ENCODE assay signal across 9 cellular contexts in genomic region chr3:107065094-107065861, GRCh38.
DNase-seq lines count a peak whose midpoint lies in the region; ATAC-seq and TF ChIP-seq lines count a peak whose summit lies in the region.
"Had no signal": no experiment of that assay in that cellular context is flagged by ENCODE, and none has a peak within 500 bp of the region (broad histone marks: within the 10 kb centered on the region; RNA-seq: fewer than 3 reads in every experiment).

No MANE protein-coding gene starts in this region.

- CTCF ChIA-PET in activated CD4-positive, alpha-beta memory T cell treated with anti-CD3 and anti-CD28 coated beads for 36 hours (lab: Charles Lee), result interaction anchor here (0.6 to 1.4 kb wide), 10 partner anchors 10 to 1599 kb away, joined by 3 to 7 read pairs (median 3); no protein-coding TSS in a partner anchor
- CTCF ChIA-PET in activated CD4-positive, alpha-beta memory T cell treated with anti-CD3 and anti-CD28 coated beads, Interleukin-2, amount 10 ng/mL, durations not matched to agents 7 days and 5 days (lab: Charles Lee), result interaction anchor here (0.6 to 1.1 kb wide), 6 partner anchors 9 to 1548 kb away, joined by 3 to 5 read pairs (median 3); no protein-coding TSS in a partner anchor

- POLR2A ChIA-PET in activated CD4-positive, alpha-beta memory T cell treated with anti-CD3 and anti-CD28 coated beads for 36 hours (lab: Charles Lee), result no interaction called here
- POLR2A ChIA-PET in activated CD4-positive, alpha-beta memory T cell treated with anti-CD3 and anti-CD28 coated beads, Interleukin-2, amount 10 ng/mL, durations not matched to agents 7 days and 5 days (lab: Charles Lee), result interaction anchor here (0.6 kb wide), 1 partner anchor 1296 kb away, joined by 4 read pairs; no protein-coding TSS in a partner anchor

- no peak overlapping the region for H3K27ac Mint-ChIP-seq in activated CD4-positive, alpha-beta memory T cell treated with anti-CD3 and anti-CD28 coated beads for 36 hours
- no peak overlapping the region for H3K27ac Mint-ChIP-seq in activated CD4-positive, alpha-beta memory T cell treated with anti-CD3 and anti-CD28 coated beads, Interleukin-2, amount 10 ng/mL, durations not matched to agents 7 days and 5 days
- H3K27ac Mint-ChIP-seq in stimulated activated naive CD8-positive, alpha-beta T cell treated with anti-CD3 and anti-CD28 coated beads, Interleukin-15, Interleukin-2, amounts not matched to agents 100 ng/mL and 50 ng/mL, for 24 hours, result no peak overlapping the region

- DNase-seq in activated CD4-positive, alpha-beta memory T cell treated with anti-CD3 and anti-CD28 coated beads for 36 hours, result peak; percentile 20
- no peak for DNase-seq in activated CD4-positive, alpha-beta memory T cell treated with anti-CD3 and anti-CD28 coated beads, Interleukin-2, amount 10 ng/mL, durations not matched to agents 7 days and 5 days
- DNase-seq in RPMI7951 (ENCODE audit: low read depth) (peak; percentile 27), fibroblast of mammary gland (ENCODE audit: low read depth) (peak; percentile 16), Peyer's patch (no peak)
- DNase-seq in stimulated activated CD4-positive, alpha-beta T cell treated with anti-CD3 and anti-CD28 coated beads, Interleukin-2, amount 100 ng/mL, for 24 hours, result no peak

- H3K9me3 Mint-ChIP-seq in activated CD4-positive, alpha-beta memory T cell treated with anti-CD3 and anti-CD28 coated beads for 36 hours, result no peaks in the 10 kb centered on the region
- no peaks in the 10 kb centered on the region for H3K9me3 Mint-ChIP-seq in activated CD4-positive, alpha-beta memory T cell treated with anti-CD3 and anti-CD28 coated beads, Interleukin-2, amount 10 ng/mL, durations not matched to agents 7 days and 5 days
- H3K9me3 Mint-ChIP-seq in stimulated activated naive CD8-positive, alpha-beta T cell treated with anti-CD3 and anti-CD28 coated beads, Interleukin-15, Interleukin-2, amounts not matched to agents 100 ng/mL and 50 ng/mL, for 24 hours, result no peaks in the 10 kb centered on the region

- H3K4me3 ChIP-seq in fibroblast of mammary gland (ENCODE audit: control insufficient read depth, low read depth, low read length) (no peak overlapping the region), Peyer's patch (no peak overlapping the region)
- H3K4me3 ChIP-seq: transverse colon had no signal

- no peak overlapping the region for H3K4me3 Mint-ChIP-seq in activated CD4-positive, alpha-beta memory T cell treated with anti-CD3 and anti-CD28 coated beads for 36 hours
- no peak overlapping the region for H3K4me3 Mint-ChIP-seq in activated CD4-positive, alpha-beta memory T cell treated with anti-CD3 and anti-CD28 coated beads, Interleukin-2, amount 10 ng/mL, durations not matched to agents 7 days and 5 days
- H3K4me3 Mint-ChIP-seq in stimulated activated naive CD8-positive, alpha-beta T cell treated with anti-CD3 and anti-CD28 coated beads, Interleukin-15, Interleukin-2, amounts not matched to agents 100 ng/mL and 50 ng/mL, for 24 hours, result peak overlapping the region; percentile 15

- H3K27ac ChIP-seq in Peyer's patch, result no peak overlapping the region
- H3K27ac ChIP-seq: transverse colon had no signal

- TF ChIP-seq CTCF in fibroblast of mammary gland (conservative IDR thresholded peaks at IDR 0.05; ENCODE audit: control insufficient read depth, insufficient read depth, low read depth, low read length) (no peak), Peyer's patch (IDR thresholded peaks at IDR 0.05) (no peak)

- no peaks in the 10 kb centered on the region for H3K36me3 ChIP-seq in Peyer's patch
- H3K36me3 ChIP-seq: transverse colon had no signal

- intact Hi-C loops in activated CD4-positive, alpha-beta memory T cell treated with anti-CD3 and anti-CD28 coated beads for 36 hours (cut with micrococcal nuclease), result loop anchor here (10.0 kb wide), 2 partner anchors 460 to 1550 kb away; no protein-coding TSS in a partner anchor

- no peaks in the 10 kb centered on the region for H3K27me3 ChIP-seq in Peyer's patch
- H3K27me3 ChIP-seq: transverse colon had no signal

- no peak for TF ChIP-seq POLR2A in Peyer's patch (IDR thresholded peaks at IDR 0.05)

- no peaks in the 10 kb centered on the region for H3K36me3 Mint-ChIP-seq in activated CD4-positive, alpha-beta memory T cell treated with anti-CD3 and anti-CD28 coated beads for 36 hours
- no peaks in the 10 kb centered on the region for H3K36me3 Mint-ChIP-seq in activated CD4-positive, alpha-beta memory T cell treated with anti-CD3 and anti-CD28 coated beads, Interleukin-2, amount 10 ng/mL, durations not matched to agents 7 days and 5 days (ENCODE audit: low read depth)
- H3K36me3 Mint-ChIP-seq in stimulated activated naive CD8-positive, alpha-beta T cell treated with anti-CD3 and anti-CD28 coated beads, Interleukin-15, Interleukin-2, amounts not matched to agents 100 ng/mL and 50 ng/mL, for 24 hours (ENCODE audit: low read depth), result no peaks in the 10 kb centered on the region

- H3K9me3 ChIP-seq in Peyer's patch, result no peaks in the 10 kb centered on the region
- H3K9me3 ChIP-seq: transverse colon had no signal

- no peaks in the 10 kb centered on the region for H3K4me1 ChIP-seq in Peyer's patch
- H3K4me1 ChIP-seq: transverse colon had no signal

- H3K4me1 Mint-ChIP-seq in activated CD4-positive, alpha-beta memory T cell treated with anti-CD3 and anti-CD28 coated beads for 36 hours (ENCODE audit: low read depth), result peaks cover 18% of the 10 kb centered on the region
- H3K4me1 Mint-ChIP-seq in activated CD4-positive, alpha-beta memory T cell treated with anti-CD3 and anti-CD28 coated beads, Interleukin-2, amount 10 ng/mL, durations not matched to agents 7 days and 5 days, result peaks cover 11% of the 10 kb centered on the region
- H3K4me1 Mint-ChIP-seq in stimulated activated naive CD8-positive, alpha-beta T cell treated with anti-CD3 and anti-CD28 coated beads, Interleukin-15, Interleukin-2, amounts not matched to agents 100 ng/mL and 50 ng/mL, for 24 hours (ENCODE audit: low read depth), result peaks cover 16% of the 10 kb centered on the region

- peaks cover 9% of the 10 kb centered on the region for H3K27me3 Mint-ChIP-seq in activated CD4-positive, alpha-beta memory T cell treated with anti-CD3 and anti-CD28 coated beads for 36 hours
- peaks cover 10% of the 10 kb centered on the region for H3K27me3 Mint-ChIP-seq in activated CD4-positive, alpha-beta memory T cell treated with anti-CD3 and anti-CD28 coated beads, Interleukin-2, amount 10 ng/mL, durations not matched to agents 7 days and 5 days
- peaks cover 17% of the 10 kb centered on the region for H3K27me3 Mint-ChIP-seq in stimulated activated naive CD8-positive, alpha-beta T cell treated with anti-CD3 and anti-CD28 coated beads, Interleukin-15, Interleukin-2, amounts not matched to agents 100 ng/mL and 50 ng/mL, for 24 hours

- ATAC-seq in GM21619 (IDR thresholded peaks at IDR 0.05; ENCODE audit: unreplicated experiment), result no peak

Comparison
In these comparisons a context has a peak if more than half of its experiments do, and no peak if none do; other contexts are left out.
1. DNase-seq: peak in activated CD4-positive, alpha-beta memory T cell treated with anti-CD3 and anti-CD28 coated beads for 36 hours (single experiment), RPMI7951 (single experiment) and fibroblast of mammary gland (single experiment); none in activated CD4-positive, alpha-beta memory T cell treated with anti-CD3 and anti-CD28 coated beads, Interleukin-2, amount 10 ng/mL, durations not matched to agents 7 days and 5 days (single experiment), stimulated activated CD4-positive, alpha-beta T cell treated with anti-CD3 and anti-CD28 coated beads, Interleukin-2, amount 100 ng/mL, for 24 hours (0 of 2) and Peyer's patch (0 of 3).